In genomic region chr4:76055005-76055404, GRCh38 we compare ENCODE assay signal across 9 cellular contexts. TPM values are rescaled to one million over a fixed set of nuclear protein-coding genes. Genes with fewer than 3 reads are reported as not detected.
DNase-seq lines count a peak whose midpoint lies in the region; ATAC-seq and TF ChIP-seq lines count a peak whose summit lies in the region.
"Had no signal": no experiment of that assay in that cellular context is flagged by ENCODE, and none has a peak within 500 bp of the region (broad histone marks: within the 10 kb centered on the region; RNA-seq: fewer than 3 reads in every experiment).

No MANE protein-coding gene starts in this region.

- no peak overlapping the region for H3K27ac Mint-ChIP-seq in activated CD8-positive, alpha-beta T cell treated with anti-CD3 and anti-CD28 coated beads for 36 hours

- H3K27me3 Mint-ChIP-seq in activated CD8-positive, alpha-beta T cell treated with anti-CD3 and anti-CD28 coated beads for 36 hours: peaks cover 24% of the 10 kb centered on the region

- no peak overlapping the region for H3K4me3 Mint-ChIP-seq in activated CD8-positive, alpha-beta T cell treated with anti-CD3 and anti-CD28 coated beads for 36 hours

- ATAC-seq in GM18502 (IDR thresholded peaks at IDR 0.05; ENCODE audit: poor library complexity, unreplicated experiment) (peak; percentile 96), GM19397 (IDR thresholded peaks at IDR 0.05; ENCODE audit: unreplicated experiment) (peak; percentile 92), HG03064 (IDR thresholded peaks at IDR 0.05; ENCODE audit: low read depth, unreplicated experiment) (peak; percentile 97)
- peak; percentile 80 for ATAC-seq in activated CD8-positive, alpha-beta T cell treated with anti-CD3 and anti-CD28 coated beads for 36 hours

- peaks cover 35% of the 10 kb centered on the region for H3K4me1 Mint-ChIP-seq in activated CD8-positive, alpha-beta T cell treated with anti-CD3 and anti-CD28 coated beads for 36 hours (ENCODE audit: low read depth)

- no peak for TF ChIP-seq CTCF in activated CD8-positive, alpha-beta T cell treated with anti-CD3 and anti-CD28 coated beads for 36 hours (IDR thresholded peaks at IDR 0.05)

- intact Hi-C loops in activated CD8-positive, alpha-beta T cell treated with anti-CD3 and anti-CD28 coated beads for 36 hours (cut with micrococcal nuclease): no loop called here

- H3K36me3 Mint-ChIP-seq in activated CD8-positive, alpha-beta T cell treated with anti-CD3 and anti-CD28 coated beads for 36 hours (ENCODE audit: low read depth): no peaks in the 10 kb centered on the region

- no peaks in the 10 kb centered on the region for H3K9me3 Mint-ChIP-seq in activated CD8-positive, alpha-beta T cell treated with anti-CD3 and anti-CD28 coated beads for 36 hours

- POLR2A ChIA-PET in activated CD8-positive, alpha-beta T cell treated with anti-CD3 and anti-CD28 coated beads for 36 hours (lab: Charles Lee): no interaction called here

- CTCF ChIA-PET in activated CD8-positive, alpha-beta T cell treated with anti-CD3 and anti-CD28 coated beads for 36 hours (lab: Charles Lee): interaction anchor here (1.1 to 4.0 kb wide), 5 partner anchors 9 to 160 kb away, joined by 3 to 30 read pairs (median 7); no protein-coding TSS in a partner anchor

- DNase-seq in activated CD8-positive, alpha-beta T cell treated with anti-CD3 and anti-CD28 coated beads for 36 hours: peak; percentile 44
- no peak for DNase-seq in central memory CD4-positive, alpha-beta T cell
- no peak for DNase-seq in NCI-H226
- no peak for DNase-seq in NCI-H1105 (lab: John Stamatoyannopoulos, UW)
- no peak for DNase-seq in NCI-H2107 (lab: John Stamatoyannopoulos, UW)
- DNase-seq: NCI-H524 treated with DMSO at 0.1 percent for 48 hours had no signal

RNA-seq across cellular contexts. Expression of gene CXCL11, which starts 19.1 kb away (rescaled TPM):
- total RNA-seq in activated CD8-positive, alpha-beta T cell treated with anti-CD3 and anti-CD28 coated beads for 36 hours: not detected

RNA-seq across cellular contexts. Expression of gene ART3, which starts 19.5 kb away (rescaled TPM):
- total RNA-seq in activated CD8-positive, alpha-beta T cell treated with anti-CD3 and anti-CD28 coated beads for 36 hours: not detected

RNA-seq across cellular contexts. Expression of gene CXCL10, which starts 31.7 kb away (rescaled TPM):
- 1 to 10 TPM in 1 of 2 experiments, under 1 TPM in 1; 0.68 to 1.1 TPM for total RNA-seq in activated CD8-positive, alpha-beta T cell treated with anti-CD3 and anti-CD28 coated beads for 36 hours

RNA-seq across cellular contexts. Expression of gene CXCL9, which starts 47.7 kb away (rescaled TPM):
- 1 to 10 TPM; 1.3 to 1.5 TPM for total RNA-seq in activated CD8-positive, alpha-beta T cell treated with anti-CD3 and anti-CD28 coated beads for 36 hours
